1 cellular context compared by ENCODE assay signal in the genomic region with DNA sequence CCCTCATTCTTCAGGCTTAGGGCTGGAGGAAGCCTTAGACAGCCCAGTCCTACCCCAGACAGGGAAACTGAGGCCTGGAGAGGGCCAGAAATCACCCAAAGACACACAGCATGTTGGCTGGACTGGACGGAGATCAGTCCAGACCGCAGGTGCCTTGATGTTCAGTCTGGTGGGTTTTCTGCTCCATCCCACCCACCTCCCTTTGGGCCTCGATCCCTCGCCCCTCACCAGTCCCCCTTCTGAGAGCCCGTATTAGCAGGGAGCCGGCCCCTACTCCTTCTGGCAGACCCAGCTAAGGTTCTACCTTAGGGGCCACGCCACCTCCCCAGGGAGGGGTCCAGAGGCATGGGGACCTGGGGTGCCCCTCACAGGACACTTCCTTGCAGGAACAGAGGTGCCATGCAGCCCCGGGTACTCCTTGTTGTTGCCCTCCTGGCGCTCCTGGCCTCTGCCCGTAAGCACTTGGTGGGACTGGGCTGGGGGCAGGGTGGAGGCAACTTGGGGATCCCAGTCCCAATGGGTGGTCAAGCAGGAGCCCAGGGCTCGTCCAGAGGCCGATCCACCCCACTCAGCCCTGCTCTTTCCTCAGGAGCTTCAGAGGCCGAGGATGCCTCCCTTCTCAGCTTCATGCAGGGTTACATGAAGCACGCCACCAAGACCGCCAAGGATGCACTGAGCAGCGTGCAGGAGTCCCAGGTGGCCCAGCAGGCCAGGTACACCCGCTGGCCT.
TF ChIP-seq lines count a peak whose summit lies in the region.

No MANE protein-coding gene starts in this region.

TF ChIP-seq in HepG2, 621 proteins besides CTCF, POLR2A, EP300 and RAD21 (continues in another document):
- peak; percentile 88 for TF ChIP-seq ZBTB38 (CRISPR knock-in tag; IDR thresholded peaks at IDR 0.05)
- peak; percentile 7; the same call in 1 of the 2 replicates for TF ChIP-seq NCOA1 (CRISPR knock-in tag; IDR thresholded peaks at IDR 0.05)
- no peak for TF ChIP-seq ZNF776 (CRISPR knock-in tag; IDR thresholded peaks at IDR 0.05)
- TF ChIP-seq ZNF101 (CRISPR knock-in tag; IDR thresholded peaks at IDR 0.05; ENCODE audit: borderline replicate concordance, low read depth) = no peak
- TF ChIP-seq, protein P1, sequence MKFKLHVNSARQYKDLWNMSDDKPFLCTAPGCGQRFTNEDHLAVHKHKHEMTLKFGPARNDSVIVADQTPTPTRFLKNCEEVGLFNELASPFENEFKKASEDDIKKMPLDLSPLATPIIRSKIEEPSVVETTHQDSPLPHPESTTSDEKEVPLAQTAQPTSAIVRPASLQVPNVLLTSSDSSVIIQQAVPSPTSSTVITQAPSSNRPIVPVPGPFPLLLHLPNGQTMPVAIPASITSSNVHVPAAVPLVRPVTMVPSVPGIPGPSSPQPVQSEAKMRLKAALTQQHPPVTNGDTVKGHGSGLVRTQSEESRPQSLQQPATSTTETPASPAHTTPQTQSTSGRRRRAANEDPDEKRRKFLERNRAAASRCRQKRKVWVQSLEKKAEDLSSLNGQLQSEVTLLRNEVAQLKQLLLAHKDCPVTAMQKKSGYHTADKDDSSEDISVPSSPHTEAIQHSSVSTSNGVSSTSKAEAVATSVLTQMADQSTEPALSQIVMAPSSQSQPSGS (CRISPR knock-in tag; IDR thresholded peaks at IDR 0.05) = no peak
- TF ChIP-seq AGO2 (optimal IDR thresholded peaks at IDR 0.05; ENCODE audit: low read depth, low read length) = peak; percentile 91
- 0 out of 2 replicates have a peak, but pooled peaks have one; percentile 10 for TF ChIP-seq ZNF350 (CRISPR knock-in tag; IDR thresholded peaks at IDR 0.05; ENCODE audit: borderline replicate concordance, low read depth)
- peak; percentile 37; the same call in 1 of the 2 replicates for TF ChIP-seq ZBTB20 (CRISPR knock-in tag; IDR thresholded peaks at IDR 0.05; ENCODE audit: borderline replicate concordance, low read depth)
- TF ChIP-seq BRD4 (CRISPR knock-in tag; IDR thresholded peaks at IDR 0.05) = peak; percentile 25; the same call in 1 of the 2 replicates
- 0 out of 2 replicates have a peak, but pooled peaks have one; percentile 24 for TF ChIP-seq ZC3H13 (CRISPR knock-in tag; IDR thresholded peaks at IDR 0.05)
- TF ChIP-seq RFX3 (CRISPR knock-in tag; IDR thresholded peaks at IDR 0.05) = no peak
- no peak for TF ChIP-seq THAP11 (CRISPR knock-in tag; IDR thresholded peaks at IDR 0.05)
- TF ChIP-seq POLR2G (IDR thresholded peaks at IDR 0.05; ENCODE audit: low read depth, low read length) = no peak
- peak; percentile 22; the same call in 1 of the 2 replicates for TF ChIP-seq ZSCAN31 (CRISPR knock-in tag; IDR thresholded peaks at IDR 0.05; ENCODE audit: low read depth)
- TF ChIP-seq, protein P2, sequence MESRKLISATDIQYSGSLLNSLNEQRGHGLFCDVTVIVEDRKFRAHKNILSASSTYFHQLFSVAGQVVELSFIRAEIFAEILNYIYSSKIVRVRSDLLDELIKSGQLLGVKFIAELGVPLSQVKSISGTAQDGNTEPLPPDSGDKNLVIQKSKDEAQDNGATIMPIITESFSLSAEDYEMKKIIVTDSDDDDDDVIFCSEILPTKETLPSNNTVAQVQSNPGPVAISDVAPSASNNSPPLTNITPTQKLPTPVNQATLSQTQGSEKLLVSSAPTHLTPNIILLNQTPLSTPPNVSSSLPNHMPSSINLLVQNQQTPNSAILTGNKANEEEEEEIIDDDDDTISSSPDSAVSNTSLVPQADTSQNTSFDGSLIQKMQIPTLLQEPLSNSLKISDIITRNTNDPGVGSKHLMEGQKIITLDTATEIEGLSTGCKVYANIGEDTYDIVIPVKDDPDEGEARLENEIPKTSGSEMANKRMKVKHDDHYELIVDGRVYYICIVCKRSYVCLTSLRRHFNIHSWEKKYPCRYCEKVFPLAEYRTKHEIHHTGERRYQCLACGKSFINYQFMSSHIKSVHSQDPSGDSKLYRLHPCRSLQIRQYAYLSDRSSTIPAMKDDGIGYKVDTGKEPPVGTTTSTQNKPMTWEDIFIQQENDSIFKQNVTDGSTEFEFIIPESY (CRISPR knock-in tag; IDR thresholded peaks at IDR 0.05) = peak; percentile 42; the same call in 1 of the 2 replicates
- peak; percentile 66; the same call in 1 of the 2 replicates for TF ChIP-seq ZNF674 (CRISPR knock-in tag; IDR thresholded peaks at IDR 0.05; ENCODE audit: low read depth)
- 0 out of 2 replicates have a peak, but pooled peaks have one; percentile 60 for TF ChIP-seq GZF1 (CRISPR knock-in tag; IDR thresholded peaks at IDR 0.05)
- TF ChIP-seq ZFX (CRISPR knock-in tag; IDR thresholded peaks at IDR 0.05; ENCODE audit: low read depth) = 0 out of 2 replicates have a peak, but pooled peaks have one; percentile 11
- TF ChIP-seq, protein P3, sequence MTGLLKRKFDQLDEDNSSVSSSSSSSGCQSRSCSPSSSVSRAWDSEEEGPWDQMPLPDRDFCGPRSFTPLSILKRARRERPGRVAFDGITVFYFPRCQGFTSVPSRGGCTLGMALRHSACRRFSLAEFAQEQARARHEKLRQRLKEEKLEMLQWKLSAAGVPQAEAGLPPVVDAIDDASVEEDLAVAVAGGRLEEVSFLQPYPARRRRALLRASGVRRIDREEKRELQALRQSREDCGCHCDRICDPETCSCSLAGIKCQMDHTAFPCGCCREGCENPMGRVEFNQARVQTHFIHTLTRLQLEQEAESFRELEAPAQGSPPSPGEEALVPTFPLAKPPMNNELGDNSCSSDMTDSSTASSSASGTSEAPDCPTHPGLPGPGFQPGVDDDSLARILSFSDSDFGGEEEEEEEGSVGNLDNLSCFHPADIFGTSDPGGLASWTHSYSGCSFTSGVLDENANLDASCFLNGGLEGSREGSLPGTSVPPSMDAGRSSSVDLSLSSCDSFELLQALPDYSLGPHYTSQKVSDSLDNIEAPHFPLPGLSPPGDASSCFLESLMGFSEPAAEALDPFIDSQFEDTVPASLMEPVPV (CRISPR knock-in tag; IDR thresholded peaks at IDR 0.05) = peak; percentile 11; the same call in 1 of the 2 replicates
- peak; percentile 24; the same call in 1 of the 2 replicates for TF ChIP-seq TOPORS (CRISPR knock-in tag; IDR thresholded peaks at IDR 0.05)
- TF ChIP-seq, protein P4, sequence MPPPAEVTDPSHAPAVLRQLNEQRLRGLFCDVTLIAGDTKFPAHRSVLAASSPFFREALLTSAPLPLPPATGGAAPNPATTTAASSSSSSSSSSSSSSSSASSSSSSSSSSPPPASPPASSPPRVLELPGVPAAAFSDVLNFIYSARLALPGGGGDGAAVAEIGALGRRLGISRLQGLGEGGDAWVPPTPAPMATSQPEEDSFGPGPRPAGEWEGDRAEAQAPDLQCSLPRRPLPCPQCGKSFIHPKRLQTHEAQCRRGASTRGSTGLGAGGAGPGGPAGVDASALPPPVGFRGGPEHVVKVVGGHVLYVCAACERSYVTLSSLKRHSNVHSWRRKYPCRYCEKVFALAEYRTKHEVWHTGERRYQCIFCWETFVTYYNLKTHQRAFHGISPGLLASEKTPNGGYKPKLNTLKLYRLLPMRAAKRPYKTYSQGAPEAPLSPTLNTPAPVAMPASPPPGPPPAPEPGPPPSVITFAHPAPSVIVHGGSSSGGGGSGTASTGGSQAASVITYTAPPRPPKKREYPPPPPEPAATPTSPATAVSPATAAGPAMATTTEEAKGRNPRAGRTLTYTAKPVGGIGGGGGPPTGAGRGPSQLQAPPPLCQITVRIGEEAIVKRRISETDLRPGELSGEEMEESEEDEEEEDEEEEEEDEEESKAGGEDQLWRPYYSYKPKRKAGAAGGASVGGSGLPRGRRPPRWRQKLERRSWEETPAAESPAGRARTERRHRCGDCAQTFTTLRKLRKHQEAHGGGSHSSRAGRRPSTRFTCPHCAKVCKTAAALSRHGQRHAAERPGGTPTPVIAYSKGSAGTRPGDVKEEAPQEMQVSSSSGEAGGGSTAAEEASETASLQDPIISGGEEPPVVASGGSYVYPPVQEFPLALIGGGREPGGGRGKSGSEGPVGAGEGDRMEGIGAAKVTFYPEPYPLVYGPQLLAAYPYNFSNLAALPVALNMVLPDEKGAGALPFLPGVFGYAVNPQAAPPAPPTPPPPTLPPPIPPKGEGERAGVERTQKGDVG (CRISPR knock-in tag; IDR thresholded peaks at IDR 0.05; ENCODE audit: borderline replicate concordance) = 0 out of 2 replicates have a peak, but pooled peaks have one; percentile 30
- TF ChIP-seq ZFY (CRISPR knock-in tag; IDR thresholded peaks at IDR 0.05) = peak; percentile 11; the same call in 1 of the 2 replicates
- peak; percentile 51; the same call in 1 of the 2 replicates for TF ChIP-seq IRX3 (CRISPR knock-in tag; IDR thresholded peaks at IDR 0.05; ENCODE audit: borderline replicate concordance, low read depth)
- 0 out of 2 replicates have a peak, but pooled peaks have one; percentile 16 for TF ChIP-seq ZSCAN21 (CRISPR knock-in tag; IDR thresholded peaks at IDR 0.05; ENCODE audit: borderline replicate concordance)
- no peak for TF ChIP-seq MXI1 (IDR thresholded peaks at IDR 0.05; ENCODE audit: borderline replicate concordance, low read depth, low read length)
- TF ChIP-seq, protein P5, sequence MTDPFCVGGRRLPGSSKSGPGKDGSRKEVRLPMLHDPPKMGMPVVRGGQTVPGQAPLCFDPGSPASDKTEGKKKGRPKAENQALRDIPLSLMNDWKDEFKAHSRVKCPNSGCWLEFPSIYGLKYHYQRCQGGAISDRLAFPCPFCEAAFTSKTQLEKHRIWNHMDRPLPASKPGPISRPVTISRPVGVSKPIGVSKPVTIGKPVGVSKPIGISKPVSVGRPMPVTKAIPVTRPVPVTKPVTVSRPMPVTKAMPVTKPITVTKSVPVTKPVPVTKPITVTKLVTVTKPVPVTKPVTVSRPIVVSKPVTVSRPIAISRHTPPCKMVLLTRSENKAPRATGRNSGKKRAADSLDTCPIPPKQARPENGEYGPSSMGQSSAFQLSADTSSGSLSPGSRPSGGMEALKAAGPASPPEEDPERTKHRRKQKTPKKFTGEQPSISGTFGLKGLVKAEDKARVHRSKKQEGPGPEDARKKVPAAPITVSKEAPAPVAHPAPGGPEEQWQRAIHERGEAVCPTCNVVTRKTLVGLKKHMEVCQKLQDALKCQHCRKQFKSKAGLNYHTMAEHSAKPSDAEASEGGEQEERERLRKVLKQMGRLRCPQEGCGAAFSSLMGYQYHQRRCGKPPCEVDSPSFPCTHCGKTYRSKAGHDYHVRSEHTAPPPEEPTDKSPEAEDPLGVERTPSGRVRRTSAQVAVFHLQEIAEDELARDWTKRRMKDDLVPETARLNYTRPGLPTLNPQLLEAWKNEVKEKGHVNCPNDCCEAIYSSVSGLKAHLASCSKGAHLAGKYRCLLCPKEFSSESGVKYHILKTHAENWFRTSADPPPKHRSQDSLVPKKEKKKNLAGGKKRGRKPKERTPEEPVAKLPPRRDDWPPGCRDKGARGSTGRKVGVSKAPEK (CRISPR knock-in tag; IDR thresholded peaks at IDR 0.05; ENCODE audit: borderline replicate concordance) = 0 out of 2 replicates have a peak, but pooled peaks have one; percentile 45
- TF ChIP-seq ZNF251 (CRISPR knock-in tag; IDR thresholded peaks at IDR 0.05) = no peak
- TF ChIP-seq NR2F1 (CRISPR knock-in tag; IDR thresholded peaks at IDR 0.05) = no peak
- TF ChIP-seq PAX8 (CRISPR knock-in tag; IDR thresholded peaks at IDR 0.05; ENCODE audit: borderline replicate concordance) = 0 out of 2 replicates have a peak, but pooled peaks have one; percentile 53
- peak; percentile 74; the same call in 1 of the 2 replicates for TF ChIP-seq ZC3H4 (CRISPR knock-in tag; IDR thresholded peaks at IDR 0.05; ENCODE audit: borderline replicate concordance)
- peak; percentile 4; the same call in 1 of the 2 replicates for TF ChIP-seq TMF1 (CRISPR knock-in tag; IDR thresholded peaks at IDR 0.05; ENCODE audit: low read depth)
- TF ChIP-seq FOXC1 (CRISPR knock-in tag; IDR thresholded peaks at IDR 0.05; ENCODE audit: borderline replicate concordance) = 0 out of 2 replicates have a peak, but pooled peaks have one; percentile 10
- no peak for TF ChIP-seq ZNF552 (CRISPR knock-in tag; IDR thresholded peaks at IDR 0.05; ENCODE audit: borderline replicate concordance)
- TF ChIP-seq RBFOX2 (IDR thresholded peaks at IDR 0.05; ENCODE audit: low read depth, low read length) = peak; percentile 51
- peak; percentile 36 for TF ChIP-seq SRSF1 (optimal IDR thresholded peaks at IDR 0.05; ENCODE audit: low read depth, low read length)
- TF ChIP-seq ZNF546 (CRISPR knock-in tag; conservative IDR thresholded peaks at IDR 0.05) = peak; percentile 52; the same call in 1 of the 2 replicates
- TF ChIP-seq, protein P6, sequence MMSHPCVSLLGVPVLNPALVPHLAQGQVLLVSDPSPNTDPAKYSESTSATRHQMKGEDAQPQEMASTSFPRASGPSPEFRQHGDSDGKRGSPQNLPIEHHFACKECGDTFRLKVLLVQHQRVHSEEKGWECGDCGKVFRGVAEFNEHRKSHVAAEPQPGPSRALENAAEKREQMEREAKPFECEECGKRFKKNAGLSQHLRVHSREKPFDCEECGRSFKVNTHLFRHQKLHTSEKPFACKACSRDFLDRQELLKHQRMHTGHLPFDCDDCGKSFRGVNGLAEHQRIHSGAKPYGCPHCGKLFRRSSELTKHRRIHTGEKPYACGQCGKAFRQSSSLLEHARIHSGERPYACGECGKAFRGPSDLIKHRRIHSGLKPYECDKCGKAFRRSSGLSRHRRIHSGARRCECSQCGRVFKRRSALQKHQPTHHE (CRISPR knock-in tag; IDR thresholded peaks at IDR 0.05; ENCODE audit: borderline replicate concordance) = 0 out of 2 replicates have a peak, but pooled peaks have one; percentile 14
- TF ChIP-seq MEF2D (CRISPR knock-in tag; IDR thresholded peaks at IDR 0.05) = 0 out of 2 replicates have a peak, but pooled peaks have one; percentile 34
- TF ChIP-seq PITX1 (CRISPR knock-in tag; IDR thresholded peaks at IDR 0.05) = peak; percentile 18; the same call in 1 of the 2 replicates
- TF ChIP-seq, protein P7, sequence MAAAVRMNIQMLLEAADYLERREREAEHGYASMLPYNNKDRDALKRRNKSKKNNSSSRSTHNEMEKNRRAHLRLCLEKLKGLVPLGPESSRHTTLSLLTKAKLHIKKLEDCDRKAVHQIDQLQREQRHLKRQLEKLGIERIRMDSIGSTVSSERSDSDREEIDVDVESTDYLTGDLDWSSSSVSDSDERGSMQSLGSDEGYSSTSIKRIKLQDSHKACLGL (CRISPR knock-in tag; IDR thresholded peaks at IDR 0.05) = peak; percentile 34; the same call in 1 of the 2 replicates
- peak; percentile 16 for TF ChIP-seq POLR2AphosphoS5 (IDR thresholded peaks at IDR 0.05; ENCODE audit: low read depth, low read length)
